ENCODE assay signal across 11 cellular contexts in genomic region chr2:74585406-74586182, GRCh38. TPM values are rescaled to one million over a fixed set of nuclear protein-coding genes. Genes with fewer than 3 reads are reported as not detected.
DNase-seq lines count a peak whose midpoint lies in the region; ATAC-seq and TF ChIP-seq lines count a peak whose summit lies in the region.
"Had no signal": no experiment of that assay in that cellular context is flagged by ENCODE, and none has a peak within 500 bp of the region (broad histone marks: within the 10 kb centered on the region; RNA-seq: fewer than 3 reads in every experiment).

No MANE protein-coding gene starts in this region.

- no peaks in the 10 kb centered on the region for H3K36me3 ChIP-seq in CD4-positive, CD25-positive, alpha-beta regulatory T cell (ENCODE audit: control insufficient read depth, insufficient read depth, low read length)
- H3K36me3 ChIP-seq in heart right ventricle, result no peaks in the 10 kb centered on the region
- no peaks in the 10 kb centered on the region for H3K36me3 ChIP-seq in uterus

- TF ChIP-seq CTCF in heart right ventricle (IDR thresholded peaks at IDR 0.05), result no peak
- no peak for TF ChIP-seq CTCF in uterus (IDR thresholded peaks at IDR 0.05)

- no peak for TF ChIP-seq POLR2A in uterus (IDR thresholded peaks at IDR 0.05)

- peaks cover under 1% of the 10 kb centered on the region for H3K27me3 ChIP-seq in CD4-positive, CD25-positive, alpha-beta regulatory T cell (ENCODE audit: control insufficient read depth, insufficient read depth, low read length)
- H3K27me3 ChIP-seq in heart right ventricle (peaks cover 0 to 27% (median 16%) of the 10 kb centered on the region in 7 donors), uterus (no peaks in the 10 kb centered on the region)

- peak overlapping the region; percentile 34 to 82 (median 66) for H3K4me3 Mint-ChIP-seq in CD4-positive, CD25-positive, alpha-beta regulatory T cell
- peak overlapping the region; percentile 50 for H3K4me3 Mint-ChIP-seq in T-helper 1 cell treated with Interleukin-12 subunit alpha and Interleukin-12 subunit beta and Interleukin-4 antibody, amounts not matched to agents 30 μg/mL and 1 μg/mL, for 36 hours
- H3K4me3 Mint-ChIP-seq: nephron progenitor cell had no signal

- H3K9me3 ChIP-seq in CD4-positive, CD25-positive, alpha-beta regulatory T cell (ENCODE audit: control insufficient read depth in 2 of 2, low read length in 2 of 2), result no peaks in the 10 kb centered on the region
- H3K9me3 ChIP-seq in heart right ventricle (no peaks in the 10 kb centered on the region), uterus (no peaks in the 10 kb centered on the region)

- peaks cover 10% of the 10 kb centered on the region for H3K4me1 ChIP-seq in CD4-positive, CD25-positive, alpha-beta regulatory T cell (ENCODE audit: control insufficient read depth, insufficient read depth, low read length, poor library complexity, severe bottlenecking)
- peaks cover 0 to 37% (median 0%) of the 10 kb centered on the region in 9 donors for H3K4me1 ChIP-seq in heart right ventricle
- H3K4me1 ChIP-seq in uterus, result no peaks in the 10 kb centered on the region

- no peaks in the 10 kb centered on the region for H3K36me3 Mint-ChIP-seq in CD4-positive, CD25-positive, alpha-beta regulatory T cell
- H3K36me3 Mint-ChIP-seq in T-helper 1 cell treated with Interleukin-12 subunit alpha and Interleukin-12 subunit beta and Interleukin-4 antibody, amounts not matched to agents 30 μg/mL and 1 μg/mL, for 36 hours (ENCODE audit: low read depth), result no peaks in the 10 kb centered on the region

- H3K9me3 Mint-ChIP-seq in CD4-positive, CD25-positive, alpha-beta regulatory T cell, result no peaks in the 10 kb centered on the region
- no peaks in the 10 kb centered on the region for H3K9me3 Mint-ChIP-seq in T-helper 1 cell treated with Interleukin-12 subunit alpha and Interleukin-12 subunit beta and Interleukin-4 antibody, amounts not matched to agents 30 μg/mL and 1 μg/mL, for 36 hours
- H3K9me3 Mint-ChIP-seq: nephron progenitor cell had no signal

- H3K4me1 Mint-ChIP-seq in CD4-positive, CD25-positive, alpha-beta regulatory T cell, result peaks cover 11 to 24% (median 19%) of the 10 kb centered on the region in 4 donors
- peaks cover 31% of the 10 kb centered on the region for H3K4me1 Mint-ChIP-seq in T-helper 1 cell treated with Interleukin-12 subunit alpha and Interleukin-12 subunit beta and Interleukin-4 antibody, amounts not matched to agents 30 μg/mL and 1 μg/mL, for 36 hours (ENCODE audit: low read depth)

- no peak overlapping the region for H3K27ac ChIP-seq in CD4-positive, CD25-positive, alpha-beta regulatory T cell (ENCODE audit: insufficient read depth, low read length, poor library complexity, severe bottlenecking)
- no peak overlapping the region for H3K27ac ChIP-seq in heart right ventricle
- H3K27ac ChIP-seq in uterus, result no peak overlapping the region

- DNase-seq in CD4-positive, CD25-positive, alpha-beta regulatory T cell, result peak in 2 of 3 donors; percentile 18 to 77
- DNase-seq in heart right ventricle, result peak; percentile 13 to 38
- no peak for DNase-seq in uterus
- no peak for DNase-seq in left lobe of liver (ENCODE audit: low spot score)
- DNase-seq: nephron progenitor cell; stimulated activated naive CD4-positive, alpha-beta T cell treated with Interleukin-2 at 50 U/mL for 16 hours had no signal

- whole genome bisulfite sequencing in heart right ventricle, 2 donors, result 56 to 59% methylated on average over 4 of the region's 4 CpGs

- peak overlapping the region; percentile 63 for H3K4me3 ChIP-seq in CD4-positive, CD25-positive, alpha-beta regulatory T cell (ENCODE audit: low read depth, low read length)
- H3K4me3 ChIP-seq in heart right ventricle (no peak overlapping the region), uterus (no peak overlapping the region)

- peak in 1 of 2 donors; percentile 43 for ATAC-seq in CD4-positive, CD25-positive, alpha-beta regulatory T cell (ENCODE audit: low read depth in 2 of 2)
- ATAC-seq in GM21390 (IDR thresholded peaks at IDR 0.05; ENCODE audit: unreplicated experiment) (peak; percentile 50), heart right ventricle (no peak), HG03135 (IDR thresholded peaks at IDR 0.05; ENCODE audit: unreplicated experiment) (no peak), left lobe of liver (no peak), HG02970 (IDR thresholded peaks at IDR 0.05; ENCODE audit: low FRiP score, unreplicated experiment) (no peak)

- H3K27me3 Mint-ChIP-seq in CD4-positive, CD25-positive, alpha-beta regulatory T cell, result peaks cover 10% of the 10 kb centered on the region
- H3K27me3 Mint-ChIP-seq in T-helper 1 cell treated with Interleukin-12 subunit alpha and Interleukin-12 subunit beta and Interleukin-4 antibody, amounts not matched to agents 30 μg/mL and 1 μg/mL, for 36 hours (ENCODE audit: low read depth), result peaks cover 5% of the 10 kb centered on the region

- intact Hi-C loops in heart right ventricle (cut with DNase I), result loop anchor here (2.0 to 5.0 kb wide), 6 partner anchors 38 to 103 kb away; partner anchors contain the start of genes CCDC142 (in 7 of the 10) and TTC31 (in 7 of the 10)
- intact Hi-C loops in uterus (cut with DNase I; ENCODE audit: low total_unique reads), result no loop called here

- H3K27ac Mint-ChIP-seq in CD4-positive, CD25-positive, alpha-beta regulatory T cell, result peak overlapping the region; percentile 38 to 84 (median 77)
- peak overlapping the region; percentile 82 for H3K27ac Mint-ChIP-seq in T-helper 1 cell treated with Interleukin-12 subunit alpha and Interleukin-12 subunit beta and Interleukin-4 antibody, amounts not matched to agents 30 μg/mL and 1 μg/mL, for 36 hours
- H3K27ac Mint-ChIP-seq: nephron progenitor cell had no signal

RNA-seq across cellular contexts. Expression of gene DOK1, which starts 31.1 kb away (rescaled TPM):
- 19.8 TPM for total RNA-seq in CD4-positive, CD25-positive, alpha-beta regulatory T cell
- 10 to 100 TPM; 29.9 to 39.3 (median 33.7) TPM for polyA plus RNA-seq in CD4-positive, CD25-positive, alpha-beta regulatory T cell
- 1 to 10 TPM; 1.9 to 7.7 (median 3.5) TPM for total RNA-seq in heart right ventricle
- polyA plus RNA-seq in heart right ventricle, result 1 to 10 TPM; 3.1 to 5.9 TPM
- total RNA-seq in uterus, result 10 to 100 TPM in 3 of 4 donors, under 1 TPM in 1; 0.29 to 85.0 (median 13.8) TPM
- total RNA-seq in left lobe of liver, result 2.8 TPM

RNA-seq across cellular contexts. Expression of gene LOXL3, which starts 31.9 kb away (rescaled TPM):
- 1.1 TPM for total RNA-seq in CD4-positive, CD25-positive, alpha-beta regulatory T cell
- under 1 TPM in 1 of 4 donors, not detected in 3; 0.09 TPM for polyA plus RNA-seq in CD4-positive, CD25-positive, alpha-beta regulatory T cell
- 1 to 10 TPM; 1.2 to 9.2 (median 2.4) TPM for total RNA-seq in heart right ventricle
- polyA plus RNA-seq in heart right ventricle, result 1 to 10 TPM; 2.9 to 3.4 TPM
- total RNA-seq in uterus, result 10 to 100 TPM in 3 of 4 donors, 1 to 10 TPM in 1; 9.5 to 26.5 (median 17.5) TPM
- 0.86 TPM for total RNA-seq in left lobe of liver

RNA-seq across cellular contexts. Expression of gene HTRA2, which starts 55.9 kb away (rescaled TPM):
- 25.8 TPM for total RNA-seq in CD4-positive, CD25-positive, alpha-beta regulatory T cell
- polyA plus RNA-seq in CD4-positive, CD25-positive, alpha-beta regulatory T cell, result 10 to 100 TPM; 26.6 to 34.1 (median 30.5) TPM
- 10 to 100 TPM; 21.2 to 29.6 (median 24.9) TPM for total RNA-seq in heart right ventricle
- polyA plus RNA-seq in heart right ventricle, result 10 to 100 TPM; 26.5 to 41.0 TPM
- total RNA-seq in uterus, result 10 to 100 TPM; 13.1 to 40.1 (median 33.9) TPM
- total RNA-seq in left lobe of liver, result 11.7 TPM

RNA-seq across cellular contexts. Expression of gene AUP1, which starts 56.1 kb away (rescaled TPM):
- 183 TPM for total RNA-seq in CD4-positive, CD25-positive, alpha-beta regulatory T cell
- 100 to 1,000 TPM in 2 of 4 donors, 10 to 100 TPM in 2; 85.7 to 112 (median 99.7) TPM for polyA plus RNA-seq in CD4-positive, CD25-positive, alpha-beta regulatory T cell
- 10 to 100 TPM; 31.4 to 74.2 (median 38.2) TPM for total RNA-seq in heart right ventricle
- polyA plus RNA-seq in heart right ventricle, result 100 to 1,000 TPM; 163 TPM
- total RNA-seq in uterus, result 10 to 100 TPM; 62.8 to 87.0 (median 70.7) TPM
- 74.1 TPM for total RNA-seq in left lobe of liver

RNA-seq across cellular contexts. Expression of gene DQX1, which starts 59.6 kb away (rescaled TPM):
- total RNA-seq in CD4-positive, CD25-positive, alpha-beta regulatory T cell, result 0.15 TPM
- not detected for polyA plus RNA-seq in CD4-positive, CD25-positive, alpha-beta regulatory T cell
- total RNA-seq in heart right ventricle (under 1 TPM in 1 of 10 donors, not detected in 9; 0.65 TPM), uterus (not detected), left lobe of liver (0.23 TPM)
- under 1 TPM in 1 of 2 donors, not detected in 1; 0.03 TPM for polyA plus RNA-seq in heart right ventricle
- total RNA-seq: LHCN-M2 had no signal

Comparison
In these comparisons a context has a peak if more than half of its experiments do, and no peak if none do; other contexts are left out.
1. DNase-seq: peak in CD4-positive, CD25-positive, alpha-beta regulatory T cell (2 of 3) and heart right ventricle (2 of 2); none in uterus (0 of 2) and left lobe of liver (single experiment).